ENCODE assay signal across 8 cellular contexts in the genomic region with DNA sequence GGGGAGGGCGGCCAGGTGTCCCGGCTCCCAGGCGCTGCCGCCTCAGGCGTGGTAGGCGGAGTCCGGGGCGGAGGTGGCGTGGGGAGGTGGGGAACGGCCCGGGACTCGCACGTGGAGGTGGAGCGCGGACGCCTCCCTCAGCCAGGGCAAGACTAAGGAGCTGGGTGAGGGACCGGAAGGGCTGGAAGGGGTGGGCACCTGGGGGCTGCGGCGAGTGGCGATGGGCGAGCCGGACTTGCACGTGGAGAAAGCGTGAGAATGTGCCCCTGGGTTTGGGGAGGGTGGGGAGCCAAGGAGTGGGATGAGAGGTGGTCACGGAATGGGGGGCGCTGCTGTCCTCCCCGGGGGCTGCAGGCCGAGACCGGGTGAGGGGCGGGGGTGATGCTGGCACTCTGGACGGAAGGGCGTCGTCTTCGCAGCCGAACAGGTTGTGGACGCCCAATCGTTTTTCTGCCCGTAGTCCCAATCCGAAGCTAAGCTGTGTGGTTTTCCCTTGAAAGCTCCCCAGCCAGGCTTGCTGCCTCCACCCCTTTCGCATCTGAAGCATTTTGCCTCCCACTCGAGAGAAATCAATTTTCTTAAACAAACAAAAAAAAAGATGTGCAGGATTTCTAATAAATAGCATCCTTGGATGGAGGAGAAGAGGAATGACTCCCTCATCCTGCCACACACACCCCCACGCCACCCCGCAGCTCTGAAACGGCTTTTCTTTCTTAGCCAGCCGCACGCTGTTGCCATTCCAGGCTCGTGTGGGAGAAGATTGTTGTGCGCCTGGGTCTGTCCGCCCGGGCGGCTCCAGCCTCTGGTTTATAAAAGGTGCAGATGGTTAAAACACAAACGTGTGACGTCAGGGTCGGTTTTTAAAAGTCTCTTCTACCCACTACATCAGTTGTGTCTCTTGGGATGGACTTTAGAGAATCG.
DNase-seq lines count a peak whose midpoint lies in the region; ATAC-seq and TF ChIP-seq lines count a peak whose summit lies in the region.

No MANE protein-coding gene starts in this region.

- no peaks in the 10 kb centered on the region for H3K36me3 Mint-ChIP-seq in natural killer cell

- H3K27ac ChIP-seq in C4-2B (peak overlapping the region; percentile 91), thyroid gland (peak overlapping the region; percentile 14 to 87 (median 47))

- no peaks in the 10 kb centered on the region for H3K36me3 ChIP-seq in thyroid gland

- peak overlapping the region; percentile 65 to 99 for H3K27ac Mint-ChIP-seq in natural killer cell

- H3K27me3 ChIP-seq in thyroid gland: no peaks in the 10 kb centered on the region

- intact Hi-C loops in natural killer cell (cut with micrococcal nuclease): no loop called here
- intact Hi-C loops in thyroid gland (cut with DNase I): no loop called here

- peak overlapping the region; percentile 91 for H3K4me3 Mint-ChIP-seq in natural killer cell

- ATAC-seq in GM18909 (IDR thresholded peaks at IDR 0.05; ENCODE audit: poor library complexity, unreplicated experiment) (peak; percentile 49), HG03095 (IDR thresholded peaks at IDR 0.05; ENCODE audit: unreplicated experiment) (peak; percentile 48), natural killer cell (peak in 2 of 3 donors; percentile 61 to 66)

- peaks cover 7 to 14% of the 10 kb centered on the region in 2 donors for H3K4me1 ChIP-seq in thyroid gland

- 2% methylated on average over 29 to 35 of the region's 55 CpGs for WGBS in thyroid gland, 2 donors

- H3K4me3 ChIP-seq in thyroid gland (replicated peaks in 1 of 3): peak overlapping the region; percentile 29 to 92 (median 42)

- peak in 1 of 2 donors; percentile 18 for TF ChIP-seq POLR2A in thyroid gland (IDR thresholded peaks at IDR 0.05)

- DNase-seq in NCI-H345 (lab: John Stamatoyannopoulos, UW) (peak; percentile 66), fibroblast of peridontal ligament (ENCODE audit: extremely low read depth) (peak; percentile 62), natural killer cell (no peak), thyroid gland (peak; percentile 46 to 77)
- DNase-seq in activated CD8-positive, alpha-beta memory T cell treated with anti-CD3 and anti-CD28 coated beads for 48 hours (ENCODE audit: low read depth in 2 of 3, low spot score in 2 of 3): peak; percentile 16 to 38 (median 21)

- peaks cover 21 to 25% of the 10 kb centered on the region in 2 donors for H3K4me1 Mint-ChIP-seq in natural killer cell

- no peaks in the 10 kb centered on the region for H3K9me3 Mint-ChIP-seq in natural killer cell

- TF ChIP-seq CTCF in C4-2B (conservative IDR thresholded peaks at IDR 0.05) (no peak), natural killer cell (IDR thresholded peaks at IDR 0.05) (no peak), thyroid gland (IDR thresholded peaks at IDR 0.05) (no peak)

- H3K27me3 Mint-ChIP-seq in natural killer cell (ENCODE audit: low read depth in 2 of 2): peaks cover 3 to 8% of the 10 kb centered on the region in 2 donors

- H3K9me3 ChIP-seq in thyroid gland: no peaks in the 10 kb centered on the region
